In the genomic region with DNA sequence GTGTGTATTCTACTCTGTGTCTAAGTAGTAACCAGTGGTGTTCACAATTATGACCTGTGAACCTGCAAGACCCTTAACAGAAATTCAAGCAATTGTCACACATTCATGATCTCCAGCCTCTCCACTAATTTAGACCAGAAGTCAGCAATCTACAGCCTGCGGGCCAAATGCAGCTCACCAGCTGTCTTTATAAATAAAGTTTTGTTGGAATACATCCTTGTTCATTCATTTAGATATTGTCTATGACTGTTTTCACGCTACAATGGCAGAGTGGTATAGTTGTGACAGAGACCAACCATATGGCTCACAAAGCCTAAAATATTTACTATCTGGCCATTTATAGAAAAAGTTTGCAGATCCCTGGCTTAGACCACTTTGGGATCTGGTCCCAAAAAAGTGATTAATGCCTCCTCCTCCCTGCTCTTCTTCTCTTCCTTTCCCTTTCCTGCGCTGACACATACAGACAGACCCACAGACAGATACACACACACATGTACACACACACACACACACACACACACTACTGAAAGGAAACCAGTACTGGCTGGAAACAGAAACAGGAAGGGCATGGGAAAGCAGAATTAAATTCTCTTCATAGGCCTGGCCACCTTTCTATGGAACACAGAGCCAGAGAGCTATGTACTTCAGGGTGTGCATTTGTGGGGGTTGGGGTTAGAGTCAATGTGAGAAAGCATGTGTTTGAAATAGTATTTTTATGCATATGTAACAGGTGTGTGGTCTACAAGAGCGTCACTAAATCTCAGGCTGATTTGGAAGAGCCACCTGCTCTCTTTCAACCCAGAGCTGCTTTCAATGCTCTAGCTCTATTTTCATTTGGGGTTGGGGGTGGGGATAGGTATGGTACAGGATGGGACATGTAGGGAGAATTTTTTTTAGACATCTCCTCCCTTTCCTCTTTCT, we compare ENCODE assay signal across 11 cellular contexts. TPM values are rescaled to one million over a fixed set of nuclear protein-coding genes. Genes with fewer than 3 reads are reported as not detected.
DNase-seq lines count a peak whose midpoint lies in the region; ATAC-seq and FAIRE-seq lines count a peak whose summit lies in the region.
"Had no signal": no experiment of that assay in that cellular context is flagged by ENCODE, and none has a peak within 500 bp of the region (broad histone marks: within the 10 kb centered on the region; RNA-seq: fewer than 3 reads in every experiment).

No MANE protein-coding gene starts in this region.

- no peak for DNase-seq in effector memory CD8-positive, alpha-beta T cell
- no peak for DNase-seq in NCI-H1417 (lab: John Stamatoyannopoulos, UW)
- no peak for DNase-seq in urothelium cell line (ENCODE audit: low spot score)
- DNase-seq in T-cell, result no peak
- DNase-seq: activated T-cell treated with anti-CD3 and anti-CD28 coated beads for 4 hours, Caco-2, NCI-H1417 treated with DMSO at 0.1 percent for 48 hours had no signal

- CTCF ChIA-PET in T-cell (lab: Charles Lee), result interaction anchor here in 1 of 2 donors (0.6 kb wide), 1 partner anchor 23 kb away, joined by 3 read pairs; no protein-coding TSS in a partner anchor

- no peak overlapping the region for H3K27ac Mint-ChIP-seq in effector memory CD8-positive, alpha-beta T cell
- H3K27ac Mint-ChIP-seq in T-cell, result no peak overlapping the region

- peaks cover 3 to 17% of the 10 kb centered on the region in 2 donors for H3K4me1 Mint-ChIP-seq in effector memory CD8-positive, alpha-beta T cell (ENCODE audit: low read depth in 2 of 2)
- H3K4me1 Mint-ChIP-seq in T-cell, result peaks cover 1 to 11% (median 7%) of the 10 kb centered on the region in 3 donors

- POLR2A ChIA-PET in T-cell (lab: Charles Lee), result no interaction called here

- no peaks in the 10 kb centered on the region for H3K9me3 Mint-ChIP-seq in effector memory CD8-positive, alpha-beta T cell
- H3K9me3 Mint-ChIP-seq in T-cell, result no peaks in the 10 kb centered on the region

- H3K27me3 Mint-ChIP-seq in effector memory CD8-positive, alpha-beta T cell, result no peaks in the 10 kb centered on the region
- peaks cover 0 to 9% of the 10 kb centered on the region in 2 donors for H3K27me3 Mint-ChIP-seq in T-cell

- FAIRE-seq in urothelium cell line (lab: Jason Lieb, UNC), result no peak

- peak; percentile 81 for ATAC-seq in GM18517 (IDR thresholded peaks at IDR 0.05; ENCODE audit: unreplicated experiment)
- peak; percentile 85 for ATAC-seq in GM21528 (IDR thresholded peaks at IDR 0.05; ENCODE audit: low FRiP score, unreplicated experiment)
- peak; percentile 88 for ATAC-seq in HG03432 (IDR thresholded peaks at IDR 0.05; ENCODE audit: unreplicated experiment)
- peak; percentile 59 for ATAC-seq in effector memory CD8-positive, alpha-beta T cell (replicated peaks)
- no peak for ATAC-seq in HG03108 (IDR thresholded peaks at IDR 0.05; ENCODE audit: unreplicated experiment)
- no peak for ATAC-seq in T-cell (replicated peaks in 1 of 4)

- no peaks in the 10 kb centered on the region for H3K36me3 Mint-ChIP-seq in effector memory CD8-positive, alpha-beta T cell (ENCODE audit: insufficient read depth)
- H3K36me3 Mint-ChIP-seq in T-cell, result no peaks in the 10 kb centered on the region

- no peak overlapping the region for H3K4me3 Mint-ChIP-seq in effector memory CD8-positive, alpha-beta T cell
- no peak overlapping the region for H3K4me3 Mint-ChIP-seq in T-cell

RNA-seq across cellular contexts. Expression of gene TMEM164, which starts 49.7 kb away (rescaled TPM):
- total RNA-seq in T-cell, result 10 to 100 TPM; 16.9 to 20.6 (median 19.8) TPM

Comparison
In these comparisons a context has a peak if more than half of its experiments do, and no peak if none do; other contexts are left out.
1. ATAC-seq: peak in GM18517 (single experiment), GM21528 (single experiment), HG03432 (single experiment) and effector memory CD8-positive, alpha-beta T cell (single experiment); none in HG03108 (single experiment) and T-cell (0 of 4).